Comparison of ENCODE assay signal across 1 cellular context in genomic region chr5:75395277-75395676, GRCh38.
TF ChIP-seq lines count a peak whose summit lies in the region.

No MANE protein-coding gene starts in this region.

TF ChIP-seq in HepG2, 621 proteins besides CTCF, POLR2A, EP300 and RAD21 (continued from another document):
- TF ChIP-seq PCBP2 (optimal IDR thresholded peaks at IDR 0.05; ENCODE audit: low read depth, low read length, poor library complexity, severe bottlenecking) (no peak), ZNF724P (CRISPR knock-in tag; IDR thresholded peaks at IDR 0.05; ENCODE audit: borderline replicate concordance) (no peak), ZNF12 (CRISPR knock-in tag; IDR thresholded peaks at IDR 0.05) (no peak), ZNF362 (CRISPR knock-in tag; IDR thresholded peaks at IDR 0.05; ENCODE audit: borderline replicate concordance) (peak; percentile 82; the same call in 1 of the 2 replicates), FOXJ3 (CRISPR knock-in tag; IDR thresholded peaks at IDR 0.05; ENCODE audit: borderline replicate concordance) (no peak), SIX1 (CRISPR knock-in tag; IDR thresholded peaks at IDR 0.05; ENCODE audit: borderline replicate concordance) (no peak), NR2F2 (IDR thresholded peaks at IDR 0.05; ENCODE audit: borderline replicate concordance, low read depth) (peak; percentile 43; the same call in 1 of the 2 replicates), ATF1 (CRISPR knock-in tag; IDR thresholded peaks at IDR 0.05) (no peak), LBX2 (CRISPR knock-in tag; IDR thresholded peaks at IDR 0.05; ENCODE audit: borderline replicate concordance) (no peak), PAF1 (CRISPR knock-in tag; IDR thresholded peaks at IDR 0.05) (no peak), ZNF496 (CRISPR knock-in tag; IDR thresholded peaks at IDR 0.05; ENCODE audit: insufficient replicate concordance) (no peak), ZNF878 (CRISPR knock-in tag; IDR thresholded peaks at IDR 0.05) (no peak), ZSCAN22 (CRISPR knock-in tag; IDR thresholded peaks at IDR 0.05) (no peak), MAZ (IDR thresholded peaks at IDR 0.05; ENCODE audit: borderline replicate concordance, low read depth, low read length) (no peak), MAZ (CRISPR knock-in tag; IDR thresholded peaks at IDR 0.05; ENCODE audit: low read depth) (no peak), RCOR2 (CRISPR knock-in tag; IDR thresholded peaks at IDR 0.05) (no peak)
